ENCODE assay signal across 8 cellular contexts in genomic region chr22:30444632-30445437, GRCh38. TPM values are rescaled to one million over a fixed set of nuclear protein-coding genes. Genes with fewer than 3 reads are reported as not detected.
DNase-seq lines count a peak whose midpoint lies in the region; ATAC-seq, FAIRE-seq and TF ChIP-seq lines count a peak whose summit lies in the region.

No MANE protein-coding gene starts in this region.

- H3K36me3 Mint-ChIP-seq in T-helper 2 cell treated with Interferon-gamma antibody and Interleukin-4, amounts not matched to agents 5 μg/mL and 100 μg/mL, for 36 hours (ENCODE audit: low read depth): peaks cover 3% of the 10 kb centered on the region

- no peak overlapping the region for H3K27ac Mint-ChIP-seq in T-helper 2 cell treated with Interferon-gamma antibody and Interleukin-4, amounts not matched to agents 5 μg/mL and 100 μg/mL, for 36 hours

- TF ChIP-seq CTCF in bronchial epithelial cell (IDR thresholded peaks at IDR 0.05; ENCODE audit: insufficient read depth, low read length, severe bottlenecking): peak; percentile 84

- DNase-seq in activated CD4-positive, CD25-positive, alpha-beta regulatory T cell treated with anti-CD3 and anti-CD28 coated beads, Interleukin-2, amount 50 U/mL, for 72 hours: peak; percentile 57
- no peak for DNase-seq in activated CD4-positive, CD25-positive, alpha-beta regulatory T cell (lab: John Stamatoyannopoulos, UW)
- peak; percentile 37 for DNase-seq in MV-4-11 (lab: John Stamatoyannopoulos, UW)
- peak; percentile 54 for DNase-seq in T-helper 2 cell treated with Interferon-gamma antibody and Interleukin-4, amounts not matched to agents 5 μg/mL and 100 μg/mL, for 36 hours (ENCODE audit: low spot score)
- peak; percentile 43 for DNase-seq in bronchial epithelial cell (ENCODE audit: low read depth)
- peak; percentile 66 for DNase-seq in left lobe of liver (ENCODE audit: low spot score)
- peak; percentile 69 for DNase-seq in stimulated activated naive CD8-positive, alpha-beta T cell treated with anti-CD3 and anti-CD28 coated beads, Interleukin-15, Interleukin-2, amounts not matched to agents 100 U/mL and 50 U/mL, for 24 hours

- no peak overlapping the region for H3K4me3 ChIP-seq in bronchial epithelial cell (ENCODE audit: low read depth, low read length)

- H3K36me3 ChIP-seq in bronchial epithelial cell (ENCODE audit: control insufficient read depth, insufficient read depth, low read length): no peaks in the 10 kb centered on the region

- H3K4me1 Mint-ChIP-seq in T-helper 2 cell treated with Interferon-gamma antibody and Interleukin-4, amounts not matched to agents 5 μg/mL and 100 μg/mL, for 36 hours (ENCODE audit: low read depth): peaks cover 14% of the 10 kb centered on the region

- ATAC-seq in left lobe of liver (peak; percentile 95), GM18861 (IDR thresholded peaks at IDR 0.05; ENCODE audit: unreplicated experiment) (no peak)
- peak; percentile 56 for ATAC-seq in stimulated activated naive CD8-positive, alpha-beta T cell treated with anti-CD3 and anti-CD28 coated beads, Interleukin-15, Interleukin-2, amounts not matched to agents 100 U/mL and 50 U/mL, for 24 hours

- FAIRE-seq in bronchial epithelial cell (lab: Jason Lieb, UNC): no peak

- peaks cover 20% of the 10 kb centered on the region for H3K27me3 Mint-ChIP-seq in T-helper 2 cell treated with Interferon-gamma antibody and Interleukin-4, amounts not matched to agents 5 μg/mL and 100 μg/mL, for 36 hours (ENCODE audit: low read depth)

- peaks cover 5% of the 10 kb centered on the region for H3K9me3 Mint-ChIP-seq in T-helper 2 cell treated with Interferon-gamma antibody and Interleukin-4, amounts not matched to agents 5 μg/mL and 100 μg/mL, for 36 hours

- H3K4me3 Mint-ChIP-seq in T-helper 2 cell treated with Interferon-gamma antibody and Interleukin-4, amounts not matched to agents 5 μg/mL and 100 μg/mL, for 36 hours: no peak overlapping the region

- H3K27me3 ChIP-seq in bronchial epithelial cell (ENCODE audit: control insufficient read depth, insufficient read depth, low read length): no peaks in the 10 kb centered on the region

RNA-seq across cellular contexts. Expression of gene MTFP1, which starts 19.3 kb away (rescaled TPM):
- 16.0 and 53.2 TPM in 2 replicates for total RNA-seq in bronchial epithelial cell
- total RNA-seq in left lobe of liver: 6.3 TPM

RNA-seq across cellular contexts. Expression of gene SEC14L3, which starts 27.0 kb away (rescaled TPM):
- not detected in 2 replicates for total RNA-seq in bronchial epithelial cell
- total RNA-seq in left lobe of liver: 0.60 TPM

RNA-seq across cellular contexts. Expression of gene SEC14L2, which starts 48.0 kb away (rescaled TPM):
- 32.6 and 34.5 TPM in 2 replicates for total RNA-seq in bronchial epithelial cell
- 252 TPM for total RNA-seq in left lobe of liver

RNA-seq across cellular contexts. Expression of gene RNF215, which starts 57.6 kb away (rescaled TPM):
- total RNA-seq in bronchial epithelial cell (14.1 and 15.5 TPM in 2 replicates), left lobe of liver (8.7 TPM)

Comparison
In these comparisons a context has a peak if more than half of its experiments do, and no peak if none do; other contexts are left out.
1. DNase-seq: peak in activated CD4-positive, CD25-positive, alpha-beta regulatory T cell treated with anti-CD3 and anti-CD28 coated beads, Interleukin-2, amount 50 U/mL, for 72 hours (single experiment), MV-4-11 (single experiment), T-helper 2 cell treated with Interferon-gamma antibody and Interleukin-4, amounts not matched to agents 5 μg/mL and 100 μg/mL, for 36 hours (single experiment), bronchial epithelial cell (single experiment), left lobe of liver (single experiment) and stimulated activated naive CD8-positive, alpha-beta T cell treated with anti-CD3 and anti-CD28 coated beads, Interleukin-15, Interleukin-2, amounts not matched to agents 100 U/mL and 50 U/mL, for 24 hours (single experiment); none in activated CD4-positive, CD25-positive, alpha-beta regulatory T cell (0 of 4).